Comparison of ENCODE assay signal across 31 cellular contexts in the genomic region with DNA sequence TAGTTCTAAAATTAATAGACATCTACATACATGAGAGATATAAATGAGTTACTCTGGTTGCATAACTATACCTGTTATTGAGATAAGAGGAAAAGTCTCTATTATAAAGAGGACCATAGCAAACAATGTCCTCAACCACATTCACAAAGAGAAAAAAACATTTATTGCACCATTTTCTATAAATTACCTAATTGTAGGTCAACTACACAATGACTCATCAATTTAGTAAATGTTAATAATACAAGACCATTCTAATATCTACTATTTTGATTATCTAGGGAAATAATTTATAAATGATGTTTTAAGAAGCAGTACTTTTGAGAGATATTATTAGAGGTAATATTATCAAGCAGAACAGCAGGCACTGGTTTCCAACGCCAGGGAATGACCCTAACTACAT.
"Had no signal": no experiment of that assay in that cellular context is flagged by ENCODE, and none has a peak within 500 bp of the region (broad histone marks: within the 10 kb centered on the region; RNA-seq: fewer than 3 reads in every experiment).

No MANE protein-coding gene starts in this region.

- ATAC-seq: naive thymus-derived CD8-positive, alpha-beta T cell; natural killer cell treated with Interleukin-12 subunit alpha and Interleukin-12 subunit beta and Interleukin-15 and Interleukin-18, amount 100 ng/mL, for 72 hours; pancreas; sciatic nerve; stimulated activated memory B cell treated with anti-CD40 and anti-IgM and Interleukin-4, amounts not matched to agents 10 μg/mL and 1 μg/mL and 100 μg/mL, for 72 hours; stimulated activated naive CD8-positive, alpha-beta T cell treated with anti-CD3 and anti-CD28 coated beads, Interleukin-15, amount 100 ng/mL, for 72 hours; stimulated activated naive CD8-positive, alpha-beta T cell treated with anti-CD3 and anti-CD28 coated beads, Interleukin-15, Interleukin-2, amounts not matched to agents 100 U/mL and 50 U/mL, for 24 hours had no signal

- DNase-seq: naive thymus-derived CD8-positive, alpha-beta T cell; nephron progenitor cell; nucleus accumbens; pancreas; retina; spleen; stimulated activated CD4-positive, alpha-beta T cell treated with anti-CD3 and anti-CD28 coated beads, Interleukin-12 subunit alpha, Interleukin-12 subunit beta, amount 100 ng/mL, for 4 hours; stimulated activated CD4-positive, alpha-beta T cell treated with anti-CD3 and anti-CD28 coated beads, Interleukin-1b, Interleukin-23, amount 100 ng/mL, for 48 hours; stimulated activated CD4-positive, alpha-beta T cell treated with anti-CD3 and anti-CD28 coated beads, Interleukin-4, amount 100 ng/mL, for 1 hour; stimulated activated CD4-positive, alpha-beta T cell treated with anti-CD3 and anti-CD28 coated beads, Interleukin-4, amount 100 ng/mL, for 4 hours; stimulated activated CD8-positive, alpha-beta memory T cell treated with anti-CD3 and anti-CD28 coated beads, Interleukin-4, amount 100 ng/mL, for 48 hours; stimulated activated naive CD4-positive, alpha-beta T cell; stimulated activated naive CD8-positive, alpha-beta T cell treated with anti-CD3 and anti-CD28 coated beads, Interleukin-15, amount 100 ng/mL, for 72 hours; stimulated activated naive CD8-positive, alpha-beta T cell treated with anti-CD3 and anti-CD28 coated beads, Interleukin-15, Interleukin-2, amounts not matched to agents 100 U/mL and 50 U/mL, for 24 hours; substantia nigra; thyroid gland; trophoblast cell; upper lobe of left lung had no signal

- H3K4me3 ChIP-seq: pancreas, prostate gland, right atrium auricular region, skin epidermis, smooth muscle cell, spleen, suprapubic skin, thoracic aorta, thyroid gland, tibial nerve, upper lobe of left lung, vagina had no signal

- H3K27me3 ChIP-seq: neutrophil, pancreas, right atrium auricular region, spleen, suprapubic skin, thyroid gland, tibial nerve, upper lobe of left lung, vagina had no signal

- H3K27ac ChIP-seq: neutrophil, pancreas, prostate gland, right atrium auricular region, skin epidermis, spleen, suprapubic skin, thoracic aorta, thyroid gland, tibial nerve, upper lobe of left lung, vagina had no signal

- H3K36me3 ChIP-seq: pancreas, prostate gland, right atrium auricular region, spleen, suprapubic skin, thoracic aorta, thyroid gland, tibial nerve, upper lobe of left lung, vagina had no signal

- H3K4me2 ChIP-seq: smooth muscle cell had no signal

- H3K4me1 ChIP-seq: pancreas, prostate gland, right atrium auricular region, spleen, suprapubic skin, thyroid gland, tibial nerve, upper lobe of left lung, vagina had no signal

- H3K9me3 ChIP-seq: neutrophil, pancreas, prostate gland, spleen, suprapubic skin, thoracic aorta, thyroid gland, upper lobe of left lung, vagina had no signal

- FAIRE-seq: pancreas, urothelium cell line had no signal
